ENCODE assay signal across 8 cellular contexts in the genomic region with DNA sequence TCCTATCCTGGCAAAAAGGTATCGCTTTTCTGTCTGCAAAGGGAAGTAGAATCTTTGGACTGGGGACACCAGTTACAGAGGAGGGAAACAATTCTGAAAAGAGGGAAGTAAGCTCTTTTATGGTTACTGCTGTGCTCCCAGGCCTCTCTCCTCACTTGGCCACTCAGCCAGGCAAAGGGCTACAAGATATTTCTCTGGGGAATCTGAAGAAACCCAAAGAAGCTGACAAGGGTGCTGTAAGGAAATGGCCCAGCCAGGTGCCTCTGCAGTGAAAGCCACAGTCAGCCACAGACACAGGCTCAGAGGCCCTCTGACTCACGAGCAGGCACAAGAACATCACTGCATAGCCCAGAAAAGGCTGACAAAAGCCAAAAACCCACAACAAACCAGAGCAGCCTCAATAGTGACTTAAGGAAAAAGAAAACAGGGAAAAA. TPM values are rescaled to one million over a fixed set of nuclear protein-coding genes. Genes with fewer than 3 reads are reported as not detected.
DNase-seq lines count a peak whose midpoint lies in the region; ATAC-seq and TF ChIP-seq lines count a peak whose summit lies in the region.

No MANE protein-coding gene starts in this region.

- POLR2A ChIA-PET in CD4-positive, alpha-beta T cell (lab: Charles Lee): interaction anchor here (1.0 kb wide), 1 partner anchor 11 kb away, joined by 7 read pairs; no protein-coding TSS in a partner anchor
- POLR2A ChIA-PET in OCI-LY7 (lab: Charles Lee): no interaction called here

- H4K91ac ChIP-seq in H9 (ENCODE audit: insufficient read length, low read depth, low read length): no peak overlapping the region

- ATAC-seq in CD4-positive, alpha-beta T cell (ENCODE audit: poor library complexity): peak; percentile 96
- ATAC-seq in memory B cell (ENCODE audit: low read depth): peak; percentile 67

- BruUV-seq in OCI-LY7 (replicated peaks; lab: Mats Ljungman, UMichigan): no TSS peak

- H3K9me3 ChIP-seq in CD4-positive, alpha-beta T cell (ENCODE audit: control insufficient read depth, low read length): no peaks in the 10 kb centered on the region
- no peaks in the 10 kb centered on the region for H3K9me3 ChIP-seq in H9 (ENCODE audit: control insufficient read depth, low read depth, low read length)
- no peaks in the 10 kb centered on the region for H3K9me3 ChIP-seq in OCI-LY7 (ENCODE audit: low read length)

- no peaks in the 10 kb centered on the region for H3K9me3 Mint-ChIP-seq in CD4-positive, alpha-beta T cell
- H3K9me3 Mint-ChIP-seq in H9: no peaks in the 10 kb centered on the region
- no peaks in the 10 kb centered on the region for H3K9me3 Mint-ChIP-seq in memory B cell

- peak overlapping the region; percentile 87 for H3K27ac Mint-ChIP-seq in CD4-positive, alpha-beta T cell
- H3K27ac Mint-ChIP-seq in H9 (peak overlapping the region in 2 of 3 experiments; percentile 26 to 49; a peak in 4 of 7 replicates), memory B cell (peak overlapping the region; percentile 80)

- no peak overlapping the region for H3K4me2 ChIP-seq in H9 (ENCODE audit: insufficient read depth, insufficient read length, low read length)
- H3K4me2 ChIP-seq in OCI-LY7 (ENCODE audit: low read length): peak overlapping the region; percentile 58

- H3K4me3 Mint-ChIP-seq in CD4-positive, alpha-beta T cell: peak overlapping the region; percentile 68
- H3K4me3 Mint-ChIP-seq in H9 (no peak overlapping the region), memory B cell (peak overlapping the region; percentile 64)

- intact Hi-C loops in CD4-positive, alpha-beta T cell (cut with DNase I, micrococcal nuclease): loop anchor here (5.0 to 10.0 kb wide), 5 partner anchors 37 to 745 kb away; partner anchors contain the start of genes DUSP28 (in 1 of the 2), ING5 (in 1 of the 2), MTERF4 (in 1 of the 2) and RNPEPL1 (in 1 of the 2)
- intact Hi-C loops in OCI-LY7 (cut with micrococcal nuclease; ENCODE audit: unreplicated experiment): loop anchor here (10.0 kb wide), 1 partner anchor 725 kb away; the partner anchor contains the start of gene CAPN10

- DNase-seq in CD4-positive, alpha-beta T cell: peak; percentile 49 to 70 (median 66)
- DNase-seq in H9: no peak
- DNase-seq in OCI-LY7 (ENCODE audit: low spot score): peak; percentile 69
- DNase-seq in activated T-helper 1 cell treated with anti-CD3 and anti-CD28 coated beads, Interleukin-2, amount 50 U/mL, for 16 hours (ENCODE audit: low read depth in 1 of 2, low spot score in 1 of 2): peak; percentile 46 to 48
- peak; percentile 33 to 35 for DNase-seq in memory B cell (ENCODE audit: low spot score in 2 of 2)
- DNase-seq in stimulated activated naive CD4-positive, alpha-beta T cell treated with Interleukin-2 at 50 U/mL for 16 hours (lab: John Stamatoyannopoulos, UW): peak; percentile 64
- DNase-seq in cerebellar nuclear complex (lab: John Stamatoyannopoulos, UW): no peak
- DNase-seq in effector CD8-positive, alpha-beta T cell (lab: John Stamatoyannopoulos, UW): no peak

- H3K79me1 ChIP-seq in H9 (ENCODE audit: insufficient read depth, low read depth, low read length, poor library complexity, severe bottlenecking): peaks cover 3% of the 10 kb centered on the region

- H4K20me1 ChIP-seq in H9 (ENCODE audit: control insufficient read depth, insufficient read depth, insufficient read length) (no peaks in the 10 kb centered on the region), OCI-LY7 (ENCODE audit: insufficient read depth, low read length) (peaks cover 36% of the 10 kb centered on the region)

- peak overlapping the region; percentile 37 for H3K4me3 ChIP-seq in OCI-LY7 (ENCODE audit: low read depth, low read length, poor library complexity, severe bottlenecking)

- H3K14ac ChIP-seq in H9 (ENCODE audit: insufficient read depth, low read length): no peak overlapping the region

- no peak overlapping the region for H3K56ac ChIP-seq in H9 (ENCODE audit: insufficient read length, low read depth, low read length)

- no peak overlapping the region for H2BK5ac ChIP-seq in H9 (ENCODE audit: insufficient read length, low read length)

- no peak overlapping the region for H2BK20ac ChIP-seq in H9 (ENCODE audit: low read depth, low read length, poor library complexity, severe bottlenecking)

- H3K23me2 ChIP-seq in H9 (ENCODE audit: insufficient read length, low read depth, low read length, poor library complexity, severe bottlenecking): no peaks in the 10 kb centered on the region

- no peak overlapping the region for H2AK5ac ChIP-seq in H9 (ENCODE audit: insufficient read length, low read length)

- peaks cover 5% of the 10 kb centered on the region for H3K36me3 Mint-ChIP-seq in CD4-positive, alpha-beta T cell (ENCODE audit: low read depth)
- H3K36me3 Mint-ChIP-seq in H9 (ENCODE audit: insufficient read depth in 1 of 3, low read depth in 3 of 3): no peaks in the 10 kb centered on the region; a peak in 2 of 7 replicates
- peaks cover 1% of the 10 kb centered on the region for H3K36me3 Mint-ChIP-seq in memory B cell

- H2AFZ ChIP-seq in H9 (ENCODE audit: low read length) (no peak overlapping the region), OCI-LY7 (ENCODE audit: low read length) (no peak overlapping the region)

- no peak for TF ChIP-seq CTCF in CD4-positive, alpha-beta T cell (IDR thresholded peaks at IDR 0.05)
- TF ChIP-seq CTCF in H9 (conservative IDR thresholded peaks at IDR 0.05) (no peak), OCI-LY7 (conservative IDR thresholded peaks at IDR 0.05; ENCODE audit: low read length) (no peak)

- no peak overlapping the region for H2BK15ac ChIP-seq in H9 (ENCODE audit: low read depth, low read length)

- H3K4ac ChIP-seq in H9 (ENCODE audit: low read depth, low read length): no peak overlapping the region

- H4K5ac ChIP-seq in H9 (ENCODE audit: insufficient read length, low read depth, low read length): no peak overlapping the region

- H3K27me3 Mint-ChIP-seq in CD4-positive, alpha-beta T cell: no peaks in the 10 kb centered on the region
- H3K27me3 Mint-ChIP-seq in H9 (ENCODE audit: low read depth) (no peaks in the 10 kb centered on the region), memory B cell (no peaks in the 10 kb centered on the region)

- no peak overlapping the region for H2BK120ac ChIP-seq in H9 (ENCODE audit: low read depth, low read length, poor library complexity, severe bottlenecking)

- H3K27me3 ChIP-seq in CD4-positive, alpha-beta T cell (ENCODE audit: control insufficient read depth, insufficient read depth, low read length): no peaks in the 10 kb centered on the region
- no peaks in the 10 kb centered on the region for H3K27me3 ChIP-seq in H9 (ENCODE audit: insufficient read depth, low read length)

- no peak overlapping the region for H3T11ph ChIP-seq in H9 (ENCODE audit: low read length)

- H3K4me1 Mint-ChIP-seq in CD4-positive, alpha-beta T cell (ENCODE audit: low read depth): peaks cover 89% of the 10 kb centered on the region
- H3K4me1 Mint-ChIP-seq in H9: peaks cover 43 to 48% of the 10 kb centered on the region in 2 experiments
- H3K4me1 Mint-ChIP-seq in memory B cell: peaks cover 50% of the 10 kb centered on the region

- H3K23ac ChIP-seq in H9 (ENCODE audit: insufficient read length, low read depth, low read length): no peak overlapping the region

- H3K27ac ChIP-seq in CD4-positive, alpha-beta T cell (ENCODE audit: low read depth, low read length): peak overlapping the region; percentile 42
- no peak overlapping the region for H3K27ac ChIP-seq in H9 (ENCODE audit: insufficient read length, low read depth, low read length)
- H3K27ac ChIP-seq in OCI-LY7 (ENCODE audit: low read depth, low read length, poor library complexity, severe bottlenecking): peak overlapping the region; percentile 39

- H3K18ac ChIP-seq in H9 (ENCODE audit: insufficient read length, low read depth, low read length): no peak overlapping the region

- no peak overlapping the region for H2BK12ac ChIP-seq in H9 (ENCODE audit: insufficient read length, low read depth, low read length)

- H3K79me2 ChIP-seq in H9 (ENCODE audit: insufficient read depth, low read length) (peaks cover 63% of the 10 kb centered on the region), OCI-LY7 (ENCODE audit: insufficient read depth, low read depth, low read length) (peaks cover 79% of the 10 kb centered on the region)

- H3K36me3 ChIP-seq in OCI-LY7 (ENCODE audit: insufficient read depth, low read length): peaks cover 7% of the 10 kb centered on the region; the same call in 1 of the 2 replicates

- 0 out of 2 replicates have a peak, but pooled peaks cover 2% of the 10 kb centered on the region for H3K4me1 ChIP-seq in H9 (ENCODE audit: insufficient read depth, low read length)
- H3K4me1 ChIP-seq in OCI-LY7 (ENCODE audit: insufficient read depth, low read length, poor library complexity, severe bottlenecking): peaks cover 51% of the 10 kb centered on the region

- H3K9me2 ChIP-seq in OCI-LY7 (ENCODE audit: insufficient read depth, low read length): no peaks in the 10 kb centered on the region

- no peak overlapping the region for H4K8ac ChIP-seq in H9 (replicated peaks; ENCODE audit: insufficient read length, low read depth, low read length)

- CTCF ChIA-PET in CD4-positive, alpha-beta T cell (lab: Charles Lee): no interaction called here
- CTCF ChIA-PET in OCI-LY7 (lab: Charles Lee; ENCODE audit: unreplicated experiment): no interaction called here

- H3K9ac ChIP-seq in H9 (ENCODE audit: extremely low read depth, insufficient read length, low read length): no peak overlapping the region

- no CpG with 5 or more reads among the region's 2 CpGs for WGBS in H9 (ENCODE audit: extremely low coverage, insufficient read length, low lambda C conversion rate)

RNA-seq across cellular contexts. Expression of gene HDLBP, which starts 5.8 kb away (rescaled TPM):
- total RNA-seq in CD4-positive, alpha-beta T cell: 10 to 100 TPM; 82.0 to 97.9 TPM
- 340 and 364 TPM in 2 replicates for total RNA-seq in H9 (2021)
- 155 and 176 TPM in 2 replicates for total RNA-seq in OCI-LY7 (2014; rRNA removed; shearing (Covaris generic))
- total RNA-seq in OCI-LY7 (2022): 148 and 170 TPM in 2 replicates

RNA-seq across cellular contexts. Expression of gene SEPTIN2, which starts 6.0 kb away (rescaled TPM):
- total RNA-seq in CD4-positive, alpha-beta T cell: 100 to 1,000 TPM; 189 to 196 TPM
- 385 and 399 TPM in 2 replicates for total RNA-seq in H9 (2021)
- 198 and 222 TPM in 2 replicates for total RNA-seq in OCI-LY7 (2014; rRNA removed; shearing (Covaris generic))
- 275 and 301 TPM in 2 replicates for total RNA-seq in OCI-LY7 (2022)

RNA-seq across cellular contexts. Expression of gene FARP2, which starts 46.4 kb away (rescaled TPM):
- total RNA-seq in CD4-positive, alpha-beta T cell: 10 to 100 TPM; 17.2 to 18.3 TPM
- 31.0 and 33.9 TPM in 2 replicates for total RNA-seq in H9 (2021)
- total RNA-seq in OCI-LY7 (2014; rRNA removed; shearing (Covaris generic)): 23.2 and 33.6 TPM in 2 replicates
- total RNA-seq in OCI-LY7 (2022): 47.9 and 52.7 TPM in 2 replicates

Comparison
In these comparisons a context has a peak if more than half of its experiments do, and no peak if none do; other contexts are left out.
1. DNase-seq: peak in CD4-positive, alpha-beta T cell (10 of 10), OCI-LY7 (single experiment), activated T-helper 1 cell treated with anti-CD3 and anti-CD28 coated beads, Interleukin-2, amount 50 U/mL, for 16 hours (2 of 2), memory B cell (2 of 2) and stimulated activated naive CD4-positive, alpha-beta T cell treated with Interleukin-2 at 50 U/mL for 16 hours (single experiment); none in H9 (single experiment), cerebellar nuclear complex (0 of 2) and effector CD8-positive, alpha-beta T cell (single experiment).
2. H3K4me3 Mint-ChIP-seq: peak in CD4-positive, alpha-beta T cell (single experiment) and memory B cell (single experiment); none in H9 (0 of 2).
3. Peak in every context shown above with its lines, with median percentiles within 50 percentile points of each other: H3K27ac Mint-ChIP-seq.